In the genomic region with DNA sequence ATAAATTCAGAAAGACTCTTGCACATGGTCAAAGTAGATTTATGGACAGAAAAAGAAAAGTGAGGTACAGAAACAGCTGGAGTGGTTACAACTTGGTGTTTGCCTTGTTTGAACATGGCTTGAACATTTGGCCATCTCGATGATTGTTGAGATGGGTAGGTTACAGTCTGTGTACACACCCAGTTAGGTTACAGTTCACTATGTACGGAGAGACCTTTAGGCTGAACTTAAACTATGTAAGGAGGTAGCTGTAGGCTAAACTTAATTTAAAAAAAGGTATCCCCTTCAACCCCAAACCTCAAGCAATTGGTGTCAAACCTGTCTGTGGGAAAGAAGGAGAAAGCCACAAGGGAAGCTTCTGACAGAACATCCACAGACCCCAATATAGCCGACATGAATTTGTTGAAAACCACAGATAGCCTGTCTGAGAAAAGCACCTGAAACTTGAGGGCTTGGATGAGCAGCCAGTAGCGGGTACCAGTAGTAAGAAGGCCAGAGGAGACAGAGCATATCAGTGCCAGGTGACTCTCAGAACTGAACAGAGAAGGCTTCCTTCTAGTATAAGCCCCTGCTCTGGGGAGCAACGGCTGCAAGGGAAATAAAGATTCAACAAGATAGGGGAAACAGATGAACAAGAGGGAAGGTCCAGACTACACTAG, we compare ENCODE assay signal across 19 cellular contexts.
DNase-seq lines count a peak whose midpoint lies in the region; ATAC-seq, FAIRE-seq and TF ChIP-seq lines count a peak whose summit lies in the region.
"Had no signal": no experiment of that assay in that cellular context is flagged by ENCODE, and none has a peak within 500 bp of the region (broad histone marks: within the 10 kb centered on the region; RNA-seq: fewer than 3 reads in every experiment).

No MANE protein-coding gene starts in this region.

- FAIRE-seq in GM18507 (lab: Jason Lieb, UNC): peak; percentile 67
- FAIRE-seq: G401.6, HTR-8/SVneo, keratinocyte had no signal

- H3K27me3 ChIP-seq in spleen (replicated peaks in 1 of 7) (no peaks in the 10 kb centered on the region), uterus (no peaks in the 10 kb centered on the region)

- intact Hi-C loops in spleen (cut with DNase I; ENCODE audit: low total_unique reads) (no loop called here), uterus (cut with DNase I; ENCODE audit: low total_unique reads) (no loop called here)

- TF ChIP-seq POLR2A in spleen (IDR thresholded peaks at IDR 0.05): no peak
- no peak for TF ChIP-seq POLR2A in uterus (IDR thresholded peaks at IDR 0.05)

- H3K4me3 ChIP-seq in spleen (no peak overlapping the region), uterus (no peak overlapping the region)
- H3K4me3 ChIP-seq: coronary artery, thoracic aorta had no signal

- no peak for TF ChIP-seq CTCF in spleen (IDR thresholded peaks at IDR 0.05 in 8 of 11, conservative IDR thresholded peaks at IDR 0.05 in 3 of 11)
- no peak for TF ChIP-seq CTCF in uterus (IDR thresholded peaks at IDR 0.05)

- 51 to 68% (median 57%) methylated on average over 5 of the region's 5 CpGs for WGBS in spleen, 5 donors

- H3K4me1 ChIP-seq in spleen (no peaks in the 10 kb centered on the region), uterus (no peaks in the 10 kb centered on the region)
- H3K4me1 ChIP-seq: parathyroid adenoma had no signal

- ATAC-seq in GM21360 (IDR thresholded peaks at IDR 0.05; ENCODE audit: unreplicated experiment): peak; percentile 87
- peak; percentile 74 for ATAC-seq in HG02759 (IDR thresholded peaks at IDR 0.05; ENCODE audit: unreplicated experiment)
- peak; percentile 80 for ATAC-seq in HG03342 (IDR thresholded peaks at IDR 0.05; ENCODE audit: unreplicated experiment)

- H3K36me3 ChIP-seq in spleen (no peaks in the 10 kb centered on the region), uterus (peaks cover 0 to 4% of the 10 kb centered on the region in 2 donors)
- H3K36me3 ChIP-seq: thoracic aorta had no signal

- H3K27ac ChIP-seq in spleen (no peak overlapping the region), uterus (no peak overlapping the region)
- H3K27ac ChIP-seq: coronary artery, parathyroid adenoma, thoracic aorta had no signal

- H3K9me3 ChIP-seq in spleen: no peaks in the 10 kb centered on the region
- H3K9me3 ChIP-seq in uterus: no peaks in the 10 kb centered on the region
- H3K9me3 ChIP-seq: thoracic aorta had no signal

- DNase-seq in GM18507 (ENCODE audit: extremely low spot score, insufficient read length, low read depth) (no peak), spleen (no peak), uterus (no peak), C1 segment of cervical spinal cord (lab: John Stamatoyannopoulos, UW) (no peak)
- DNase-seq in stimulated activated naive CD4-positive, alpha-beta T cell treated with Interleukin-2 at 50 U/mL for 16 hours (lab: John Stamatoyannopoulos, UW): no peak
- DNase-seq: activated CD4-positive, alpha-beta memory T cell treated with anti-CD3 and anti-CD28 coated beads for 36 hours; CD8-positive, alpha-beta memory T cell; glutamatergic neuron; HCEC 1CT; NCI-H2029 had no signal
